1 cellular context compared by ENCODE assay signal in genomic region chr20:50928469-50928868, GRCh38.
A peak's percentile ranks its signal among the peaks of the same experiment; 100 is the strongest.
TF ChIP-seq lines count a peak whose summit lies in the region.

No MANE protein-coding gene starts in this region.

TF ChIP-seq in K562, 482 proteins besides CTCF, POLR2A, EP300 and RAD21:
- no peak for TF ChIP-seq PBX2 (CRISPR knock-in tag; IDR thresholded peaks at IDR 0.05; ENCODE audit: low read depth)
- no peak for TF ChIP-seq PBX2 (tag; conservative IDR thresholded peaks at IDR 0.05; ENCODE audit: low read depth)
- TF ChIP-seq CBX1 (IDR thresholded peaks at IDR 0.05; ENCODE audit: low read depth), result no peak
- no peak for TF ChIP-seq PRMT5 (CRISPR knock-in tag; IDR thresholded peaks at IDR 0.05)
- no peak for TF ChIP-seq TAF15 (IDR thresholded peaks at IDR 0.05; ENCODE audit: low read depth, low read length)
- peak; percentile 52; the same call in 1 of the 2 replicates for TF ChIP-seq BACH1 (tag; IDR thresholded peaks at IDR 0.05)
- TF ChIP-seq YY1 (IDR thresholded peaks at IDR 0.05; ENCODE audit: borderline replicate concordance in 1 of 3, control insufficient read depth in 1 of 3, extremely low read depth in 1 of 3, insufficient read depth in 3 of 3, insufficient read length in 1 of 3, insufficient replicate concordance in 2 of 3, low read depth in 1 of 3, low read length in 2 of 3), result peak in 1 of 3 experiments; percentile 27
